26 cellular contexts compared by ENCODE assay signal in the genomic region with DNA sequence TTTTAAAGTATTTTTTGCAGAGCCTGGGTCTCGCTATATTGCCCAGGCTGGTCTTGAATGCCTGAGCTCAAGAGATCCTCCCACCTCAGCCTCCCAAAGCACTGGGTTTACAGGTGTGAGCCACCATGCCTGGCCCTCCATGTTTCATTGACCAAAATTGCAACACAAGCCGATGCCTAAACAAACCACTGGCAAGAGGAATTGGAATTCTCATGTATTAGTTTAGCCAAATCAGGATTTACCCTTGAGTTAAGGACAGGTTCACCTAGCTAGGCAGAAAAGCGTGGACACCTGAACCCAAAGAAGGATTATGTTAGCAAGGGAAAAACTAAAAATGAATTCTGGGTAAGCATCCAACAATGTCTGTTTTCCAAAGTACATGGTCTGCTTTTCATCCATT.
"Had no signal": no experiment of that assay in that cellular context is flagged by ENCODE, and none has a peak within 500 bp of the region (broad histone marks: within the 10 kb centered on the region; RNA-seq: fewer than 3 reads in every experiment).

No MANE protein-coding gene starts in this region.

- FAIRE-seq: colon, endometrium, endothelial cell of umbilical vein, frontal cortex had no signal

- H3K27ac ChIP-seq: colonic mucosa, coronary artery, dorsolateral prefrontal cortex, epithelial cell of prostate, esophagus muscularis mucosa, esophagus squamous epithelium, foreskin keratinocyte, gastrocnemius medialis, gastroesophageal sphincter, heart left ventricle, heart right ventricle had no signal

- H3K27me3 ChIP-seq: colonic mucosa, dorsolateral prefrontal cortex, esophagus muscularis mucosa, esophagus squamous epithelium, foreskin keratinocyte, gastrocnemius medialis, gastroesophageal sphincter, heart left ventricle, heart right ventricle had no signal

- H3K36me3 ChIP-seq: colonic mucosa, esophagus muscularis mucosa, esophagus squamous epithelium, gastrocnemius medialis, gastroesophageal sphincter, heart left ventricle, heart right ventricle had no signal

- H3K9me3 ChIP-seq: colonic mucosa had no signal

- H3K4me3 ChIP-seq: colonic mucosa, coronary artery, dorsolateral prefrontal cortex, esophagus muscularis mucosa, esophagus squamous epithelium, gastrocnemius medialis, gastroesophageal sphincter, heart left ventricle, heart right ventricle had no signal

- H3K4me1 ChIP-seq: colonic mucosa, esophagus muscularis mucosa, esophagus squamous epithelium, foreskin keratinocyte, gastrocnemius medialis, gastroesophageal sphincter had no signal

- ATAC-seq: effector memory CD8-positive, alpha-beta T cell; esophagus mucosa; foreskin keratinocyte; gastrocnemius medialis; gastroesophageal sphincter; heart left ventricle; heart right ventricle had no signal

- DNase-seq: colonic mucosa; cortex of kidney; dermis blood vessel endothelial cell; dorsolateral prefrontal cortex; effector CD4-positive, alpha-beta T cell; effector CD8-positive, alpha-beta T cell; effector memory CD4-positive, alpha-beta T cell; effector memory CD8-positive, alpha-beta T cell; endodermal cell; esophagus squamous epithelium; foreskin keratinocyte; foreskin melanocyte; gastrocnemius medialis; glutamatergic neuron; head of caudate nucleus; heart left ventricle; heart right ventricle had no signal
